In genomic region chr4:104344342-104344980, GRCh38 we compare ENCODE assay signal across 25 cellular contexts.
"Had no signal": no experiment of that assay in that cellular context is flagged by ENCODE, and none has a peak within 500 bp of the region (broad histone marks: within the 10 kb centered on the region; RNA-seq: fewer than 3 reads in every experiment).

No MANE protein-coding gene starts in this region.

- FAIRE-seq: TTC549 had no signal

- H3K27me3 Mint-ChIP-seq: activated CD4-positive, alpha-beta memory T cell treated with anti-CD3 and anti-CD28 coated beads for 36 hours; activated CD4-positive, alpha-beta T cell treated with anti-CD3 and anti-CD28 coated beads, Interleukin-2, amount 10 ng/mL, durations not matched to agents 7 days and 5 days; activated naive CD4-positive, alpha-beta T cell treated with anti-CD3 and anti-CD28 coated beads, Interleukin-2, amount 10 ng/mL, durations not matched to agents 7 days and 5 days; activated naive CD8-positive, alpha-beta T cell treated with anti-CD3 and anti-CD28 coated beads, Interleukin-2, amount 10 ng/mL, durations not matched to agents 7 days and 5 days; T-helper 17 cell had no signal

- H3K9me3 Mint-ChIP-seq: activated CD4-positive, alpha-beta memory T cell treated with anti-CD3 and anti-CD28 coated beads for 36 hours had no signal

- H3K4me3 ChIP-seq: adrenal gland, breast epithelium had no signal

- H3K4me3 Mint-ChIP-seq: activated CD4-positive, alpha-beta memory T cell treated with anti-CD3 and anti-CD28 coated beads for 36 hours; activated CD4-positive, alpha-beta T cell treated with anti-CD3 and anti-CD28 coated beads, Interleukin-2, amount 10 ng/mL, durations not matched to agents 7 days and 5 days; activated naive CD4-positive, alpha-beta T cell treated with anti-CD3 and anti-CD28 coated beads, Interleukin-2, amount 10 ng/mL, durations not matched to agents 7 days and 5 days; activated naive CD8-positive, alpha-beta T cell treated with anti-CD3 and anti-CD28 coated beads, Interleukin-2, amount 10 ng/mL, durations not matched to agents 7 days and 5 days; activated T-cell treated with anti-CD3 and anti-CD28 coated beads, Interleukin-2, amount 50 U/mL, for 72 hours; T-helper 17 cell had no signal

- H3K4me1 Mint-ChIP-seq: activated CD4-positive, alpha-beta T cell treated with anti-CD3 and anti-CD28 coated beads, Interleukin-2, amount 10 ng/mL, durations not matched to agents 7 days and 5 days; activated naive CD4-positive, alpha-beta T cell treated with anti-CD3 and anti-CD28 coated beads, Interleukin-2, amount 10 ng/mL, durations not matched to agents 7 days and 5 days; activated naive CD8-positive, alpha-beta T cell treated with anti-CD3 and anti-CD28 coated beads, Interleukin-2, amount 10 ng/mL, durations not matched to agents 7 days and 5 days; T-helper 17 cell had no signal

- ATAC-seq: activated T-cell treated with anti-CD3 and anti-CD28 coated beads, Interleukin-2, amount 50 U/mL, for 72 hours; T-helper 17 cell had no signal

- DNase-seq: activated CD4-positive, alpha-beta memory T cell treated with anti-CD3 and anti-CD28 coated beads for 36 hours; activated CD4-positive, alpha-beta T cell treated with anti-CD3 and anti-CD28 coated beads, Interleukin-2, amount 10 ng/mL, durations not matched to agents 7 days and 5 days; activated CD4-positive, CD25-positive, alpha-beta regulatory T cell; activated CD8-positive, alpha-beta memory T cell treated with anti-CD3 and anti-CD28 coated beads for 24 hours; activated gamma-delta T cell treated with Interleukin-2 at 50 U/mL for 16 hours; activated naive CD4-positive, alpha-beta T cell treated with anti-CD3 and anti-CD28 coated beads, Interleukin-2, amount 10 ng/mL, durations not matched to agents 7 days and 5 days; activated naive CD8-positive, alpha-beta T cell treated with anti-CD3 and anti-CD28 coated beads, Interleukin-2, amount 10 ng/mL, durations not matched to agents 7 days and 5 days; activated T-cell treated with anti-CD3 and anti-CD28 coated beads for 4 hours; activated T-cell treated with anti-CD3 and anti-CD28 coated beads, Interleukin-2, amount 50 U/mL, for 72 hours; adrenal gland; IMR-90; KG1; NCI-H1048; NCI-H146; NCI-H187 treated with DMSO at 0.1 percent for 48 hours; NCI-H2171; NCI-H2227 treated with DMSO at 0.1 percent for 48 hours; NCI-H526; NCI-H82; SIG-M5; T-helper 17 cell; T-helper 9 cell had no signal

- H3K36me3 ChIP-seq: adrenal gland, breast epithelium had no signal

- H3K27ac Mint-ChIP-seq: activated CD4-positive, alpha-beta memory T cell treated with anti-CD3 and anti-CD28 coated beads for 36 hours; activated CD4-positive, alpha-beta T cell treated with anti-CD3 and anti-CD28 coated beads, Interleukin-2, amount 10 ng/mL, durations not matched to agents 7 days and 5 days; activated naive CD4-positive, alpha-beta T cell treated with anti-CD3 and anti-CD28 coated beads, Interleukin-2, amount 10 ng/mL, durations not matched to agents 7 days and 5 days; activated naive CD8-positive, alpha-beta T cell treated with anti-CD3 and anti-CD28 coated beads, Interleukin-2, amount 10 ng/mL, durations not matched to agents 7 days and 5 days; activated T-cell treated with anti-CD3 and anti-CD28 coated beads, Interleukin-2, amount 50 U/mL, for 72 hours; activated T-helper 2 cell treated with anti-CD3 and anti-CD28 coated beads, Interferon-gamma antibody, Interleukin-2, Interleukin-4, amounts not matched to agents 10 μg/mL and 5 μg/mL and 100 μg/mL, durations not matched to agents 14 hours and 24 hours and 36 hours; T-helper 17 cell had no signal

- H3K27me3 ChIP-seq: adrenal gland, breast epithelium had no signal

- H3K9me3 ChIP-seq: adrenal gland had no signal

- H3K27ac ChIP-seq: adrenal gland, breast epithelium had no signal

- H3K4me1 ChIP-seq: adrenal gland, breast epithelium had no signal
